ENCODE assay signal across 8 cellular contexts in genomic region chr12:39441963-39442894, GRCh38. TPM values are rescaled to one million over a fixed set of nuclear protein-coding genes. Genes with fewer than 3 reads are reported as not detected.
DNase-seq lines count a peak whose midpoint lies in the region; TF ChIP-seq lines count a peak whose summit lies in the region.

No MANE protein-coding gene starts in this region.

- no peak overlapping the region for H4K8ac ChIP-seq in H9 (replicated peaks; ENCODE audit: insufficient read length, low read depth, low read length)

- no peak overlapping the region for H2AFZ ChIP-seq in H9 (ENCODE audit: low read length)
- H2AFZ ChIP-seq in MM.1S (ENCODE audit: low read length) = peak overlapping the region; percentile 79

- H3K79me1 ChIP-seq in H9 (ENCODE audit: insufficient read depth, low read depth, low read length, poor library complexity, severe bottlenecking) = no peaks in the 10 kb centered on the region

- TF ChIP-seq CTCF in H9 (conservative IDR thresholded peaks at IDR 0.05) = no peak
- no peak for TF ChIP-seq CTCF in MM.1S (IDR thresholded peaks at IDR 0.05; ENCODE audit: low read length)

- peak overlapping the region in 2 of 3 experiments; percentile 59 to 61; a peak in 4 of 7 replicates for H3K27ac Mint-ChIP-seq in H9

- H3K4me2 ChIP-seq in H9 (ENCODE audit: insufficient read depth, insufficient read length, low read length) (peak overlapping the region; percentile 75), MM.1S (ENCODE audit: low read depth, low read length) (peak overlapping the region; percentile 72)

- H3K23me2 ChIP-seq in H9 (ENCODE audit: insufficient read length, low read depth, low read length, poor library complexity, severe bottlenecking) = no peaks in the 10 kb centered on the region

- peaks cover 26 to 39% of the 10 kb centered on the region in 2 experiments for H3K4me1 Mint-ChIP-seq in H9

- DNase-seq in G401 (ENCODE audit: low spot score) (peak; percentile 71), H9 (peak; percentile 56), MM.1S (peak; percentile 33), cerebellar cortex (ENCODE audit: low spot score) (peak; percentile 64), left kidney (ENCODE audit: low read depth, low spot score) (peak; percentile 78), GF-D8 (lab: John Stamatoyannopoulos, UW) (no peak)
- peak; percentile 6 for DNase-seq in activated CD4-positive, CD25-positive, alpha-beta regulatory T cell treated with anti-CD3 and anti-CD28 coated beads, Interleukin-2, amount 50 U/mL, for 16 hours (ENCODE audit: low read depth, low spot score)
- peak; percentile 59 to 67 for DNase-seq in stimulated activated CD4-positive, alpha-beta T cell treated with anti-CD3 and anti-CD28 coated beads, Interleukin-2, amount 100 ng/mL, for 24 hours

- H3K27me3 Mint-ChIP-seq in H9 (ENCODE audit: low read depth) = peaks cover 9% of the 10 kb centered on the region

- no peaks in the 10 kb centered on the region for H3K9me2 ChIP-seq in MM.1S (replicated peaks; ENCODE audit: insufficient read depth, low read length)

- H3K4me3 ChIP-seq in MM.1S (ENCODE audit: low read length) = peak overlapping the region; percentile 79

- no peak overlapping the region for H2BK5ac ChIP-seq in H9 (ENCODE audit: insufficient read length, low read length)

- no peak overlapping the region for H3T11ph ChIP-seq in H9 (ENCODE audit: low read length)

- H4K5ac ChIP-seq in H9 (ENCODE audit: insufficient read length, low read depth, low read length) = no peak overlapping the region

- H2AK5ac ChIP-seq in H9 (ENCODE audit: insufficient read length, low read length) = no peak overlapping the region

- in situ Hi-C loops in G401 (cut with HindIII; ENCODE audit: low sequenced_read_pairs) = no loop called here

- H4K20me1 ChIP-seq in H9 (ENCODE audit: control insufficient read depth, insufficient read depth, insufficient read length) = no peaks in the 10 kb centered on the region
- no peaks in the 10 kb centered on the region; the same call in 1 of the 2 replicates for H4K20me1 ChIP-seq in MM.1S (ENCODE audit: insufficient read depth, low read length)

- H2BK15ac ChIP-seq in H9 (ENCODE audit: low read depth, low read length) = no peak overlapping the region

- H3K4me3 Mint-ChIP-seq in H9 = peak overlapping the region; percentile 90 to 91

- H3K9me3 ChIP-seq in H9 (ENCODE audit: control insufficient read depth, low read depth, low read length) = no peaks in the 10 kb centered on the region
- H3K9me3 ChIP-seq in MM.1S (replicated peaks; ENCODE audit: insufficient read depth, low read length) = no peaks in the 10 kb centered on the region

- no peak overlapping the region for H3K56ac ChIP-seq in H9 (ENCODE audit: insufficient read length, low read depth, low read length)

- H3K36me3 Mint-ChIP-seq in H9 (ENCODE audit: insufficient read depth in 1 of 3, low read depth in 3 of 3) = no peaks in the 10 kb centered on the region

- H2BK120ac ChIP-seq in H9 (ENCODE audit: low read depth, low read length, poor library complexity, severe bottlenecking) = no peak overlapping the region

- H3K27me3 ChIP-seq in H9 (ENCODE audit: insufficient read depth, low read length) (no peaks in the 10 kb centered on the region; the same call in 1 of the 2 replicates), MM.1S (replicated peaks; ENCODE audit: insufficient read depth, low read length) (no peaks in the 10 kb centered on the region)

- H3K27ac ChIP-seq in H9 (ENCODE audit: insufficient read length, low read depth, low read length) = no peak overlapping the region
- H3K27ac ChIP-seq in MM.1S (ENCODE audit: low read length) = peak overlapping the region; percentile 79

- 0 out of 2 replicates have a peak, but pooled peaks cover 9% of the 10 kb centered on the region for H3F3A ChIP-seq in MM.1S (ENCODE audit: insufficient read depth, low read length)

- H3K18ac ChIP-seq in H9 (ENCODE audit: insufficient read length, low read depth, low read length) = no peak overlapping the region

- H3K9me3 Mint-ChIP-seq in H9 = no peaks in the 10 kb centered on the region

- no CpG with 5 or more reads among the region's 58 CpGs for WGBS in H9 (ENCODE audit: extremely low coverage, insufficient read length, low lambda C conversion rate)

- H2BK12ac ChIP-seq in H9 (ENCODE audit: insufficient read length, low read depth, low read length) = no peak overlapping the region

- no peak overlapping the region for H3K4ac ChIP-seq in H9 (ENCODE audit: low read depth, low read length)

- no peak overlapping the region for H3K23ac ChIP-seq in H9 (ENCODE audit: insufficient read length, low read depth, low read length)

- H3K36me3 ChIP-seq in MM.1S (replicated peaks; ENCODE audit: insufficient read depth, low read length) = no peaks in the 10 kb centered on the region

- H4K91ac ChIP-seq in H9 (ENCODE audit: insufficient read length, low read depth, low read length) = no peak overlapping the region

- H3K4me1 ChIP-seq in H9 (ENCODE audit: insufficient read depth, low read length) (0 out of 2 replicates have a peak, but pooled peaks cover 5% of the 10 kb centered on the region), MM.1S (ENCODE audit: low read length) (peaks cover 12% of the 10 kb centered on the region; the same call in 1 of the 2 replicates)

- peak overlapping the region; percentile 34 for H3K9ac ChIP-seq in H9 (ENCODE audit: extremely low read depth, insufficient read length, low read length)
- H3K9ac ChIP-seq in MM.1S (ENCODE audit: low read length) = peak overlapping the region; percentile 86

- peak overlapping the region; percentile 52 for H3K14ac ChIP-seq in H9 (ENCODE audit: insufficient read depth, low read length)

- H2BK20ac ChIP-seq in H9 (ENCODE audit: low read depth, low read length, poor library complexity, severe bottlenecking) = no peak overlapping the region

- H3K79me2 ChIP-seq in H9 (ENCODE audit: insufficient read depth, low read length) (no peaks in the 10 kb centered on the region), MM.1S (ENCODE audit: low read length) (peaks cover 47% of the 10 kb centered on the region)

RNA-seq across cellular contexts. Expression of gene KIF21A, which starts 0.7 kb away (rescaled TPM):
- total RNA-seq in G401 (2014; rRNA removed; shearing (Covaris generic)) = 9.6 and 11.0 TPM in 2 replicates
- 17.2 and 17.4 TPM in 2 replicates for total RNA-seq in H9 (2021)
